ENCODE assay signal across 24 cellular contexts in the genomic region with DNA sequence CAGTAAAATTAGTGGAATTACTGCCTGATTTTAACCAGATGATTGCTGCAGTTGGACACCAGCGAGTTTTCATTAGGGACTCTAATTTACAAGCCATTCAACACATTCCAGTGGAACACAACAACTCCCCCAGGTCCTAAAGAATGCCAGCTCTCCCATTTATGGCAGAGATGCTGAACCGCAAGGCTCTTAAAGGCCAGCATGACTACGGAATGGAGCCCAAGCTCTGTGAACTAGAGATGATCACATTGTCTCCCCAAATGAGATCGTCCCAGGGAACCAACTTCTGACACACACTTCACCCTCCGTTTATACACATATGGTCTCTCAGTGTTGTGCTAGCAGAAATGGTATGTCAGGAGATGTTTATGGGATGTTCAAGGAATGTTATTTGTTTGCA.
A peak's percentile ranks its signal among the peaks of the same experiment; 100 is the strongest.
DNase-seq lines count a peak whose midpoint lies in the region; TF ChIP-seq lines count a peak whose summit lies in the region.
"Had no signal": no experiment of that assay in that cellular context is flagged by ENCODE, and none has a peak within 500 bp of the region (broad histone marks: within the 10 kb centered on the region; RNA-seq: fewer than 3 reads in every experiment).

No MANE protein-coding gene starts in this region.

- H3K79me2 ChIP-seq in smooth muscle cell (ENCODE audit: low read depth) = no peaks in the 10 kb centered on the region

- no peaks in the 10 kb centered on the region for H3F3A ChIP-seq in smooth muscle cell (ENCODE audit: low read depth)

- H3K4me3 Mint-ChIP-seq in activated T-cell treated with anti-CD3 and anti-CD28 coated beads, Interleukin-2, amount 50 U/mL, for 24 hours = no peak overlapping the region
- H3K4me3 Mint-ChIP-seq: mesothelial cell of epicardium; natural killer cell treated with Interleukin-12 subunit alpha and Interleukin-12 subunit beta and Interleukin-15 and Interleukin-18, amount 100 ng/mL, for 72 hours had no signal

- POLR2A ChIA-PET in BJ (lab: Charles Lee) = interaction anchor here (1.0 kb wide), 1 partner anchor 443 kb away, joined by 13 read pairs; no protein-coding TSS in a partner anchor

- no peaks in the 10 kb centered on the region for H3K36me3 Mint-ChIP-seq in activated T-cell treated with anti-CD3 and anti-CD28 coated beads, Interleukin-2, amount 50 U/mL, for 24 hours (ENCODE audit: low read depth)
- H3K36me3 Mint-ChIP-seq: CD4-positive, CD25-positive, alpha-beta regulatory T cell; mesothelial cell of epicardium; natural killer cell treated with Interleukin-12 subunit alpha and Interleukin-12 subunit beta and Interleukin-15 and Interleukin-18, amount 100 ng/mL, for 72 hours had no signal

- H3K27ac ChIP-seq in smooth muscle cell (ENCODE audit: low read depth) = no peak overlapping the region
- H3K27ac ChIP-seq: adrenal gland, prostate gland, VCaP had no signal

- CTCF ChIA-PET in BJ (lab: Yijun Ruan, JAX) = interaction anchor here (1.2 kb wide), 1 partner anchor 208 kb away, joined by 3 read pairs; no protein-coding TSS in a partner anchor

- H3K9me3 ChIP-seq in NT2/D1 (ENCODE audit: insufficient read depth, low read length) (no peaks in the 10 kb centered on the region), smooth muscle cell (replicated peaks; ENCODE audit: low read depth) (no peaks in the 10 kb centered on the region)
- H3K9me3 ChIP-seq: adrenal gland, prostate gland had no signal

- peaks cover 14% of the 10 kb centered on the region for H3K4me1 Mint-ChIP-seq in activated T-cell treated with anti-CD3 and anti-CD28 coated beads, Interleukin-2, amount 50 U/mL, for 24 hours (ENCODE audit: low read depth)

- H3K4me1 ChIP-seq in NT2/D1 (ENCODE audit: insufficient read depth, insufficient read length) (no peaks in the 10 kb centered on the region), smooth muscle cell (ENCODE audit: low read depth) (peaks cover 17% of the 10 kb centered on the region)
- H3K4me1 ChIP-seq: adrenal gland, prostate gland had no signal

- DNase-seq in BJ (ENCODE audit: low read depth) (peak; percentile 92), NT2/D1 (ENCODE audit: low read depth, low spot score) (peak; percentile 30), foreskin fibroblast (peak; percentile 50 to 58), renal cortical epithelial cell (ENCODE audit: low read depth) (peak; percentile 21), smooth muscle cell (lab: John Stamatoyannopoulos, UW; ENCODE audit: unreplicated experiment) (no peak), HCEC 1CT (no peak)
- no peak for DNase-seq in stimulated activated CD4-positive, alpha-beta T cell treated with anti-CD3 and anti-CD28 coated beads, Interleukin-15, amount 100 ng/mL, for 24 hours
- no peak for DNase-seq in activated T-cell treated with anti-CD3 and anti-CD28 coated beads, Interleukin-2, amount 50 U/mL, for 24 hours
- DNase-seq: activated CD4-positive, alpha-beta T cell treated with anti-CD3 and anti-CD28 coated beads, Interleukin-2, amount 50 U/mL, for 1 hour; activated gamma-delta T cell treated with Interleukin-2 at 50 U/mL for 16 hours; adrenal gland; CD4-positive, CD25-positive, alpha-beta regulatory T cell; cortex of kidney; DMS 273 treated with DMSO at 0.1 percent for 48 hours; GF-D8; hypothalamus; NCI-H1092 treated with DMSO at 0.1 percent for 48 hours; NCI-H2029 treated with DMSO at 0.1 percent for 48 hours; NCI-H345; stimulated activated CD8-positive, alpha-beta memory T cell treated with anti-CD3 and anti-CD28 coated beads, Interleukin-4, amount 100 ng/mL, for 48 hours had no signal

- no peak overlapping the region for H2AFZ ChIP-seq in smooth muscle cell (ENCODE audit: low read depth)

- H3K27me3 ChIP-seq in BJ (ENCODE audit: control insufficient read depth, insufficient read depth, low read length) (no peaks in the 10 kb centered on the region), NT2/D1 (ENCODE audit: insufficient read depth, insufficient read length) (no peaks in the 10 kb centered on the region), smooth muscle cell (ENCODE audit: low read depth) (peaks cover 10% of the 10 kb centered on the region)
- H3K27me3 ChIP-seq: adrenal gland had no signal

- TF ChIP-seq CTCF in BJ (IDR thresholded peaks at IDR 0.05; ENCODE audit: insufficient read depth, low read depth, low read length) (no peak), foreskin fibroblast (IDR thresholded peaks at IDR 0.05; ENCODE audit: low read depth, low read length) (no peak), smooth muscle cell (IDR thresholded peaks at IDR 0.05; ENCODE audit: borderline replicate concordance, insufficient read depth, poor library complexity, severe bottlenecking) (no peak)

- no peak overlapping the region for H3K4me3 ChIP-seq in BJ (ENCODE audit: low read depth, low read length)
- H3K4me3 ChIP-seq in NT2/D1 (ENCODE audit: insufficient read length, low read depth) = no peak overlapping the region
- no peak overlapping the region for H3K4me3 ChIP-seq in foreskin fibroblast (ENCODE audit: low read depth in 1 of 2, low read length in 2 of 2)
- no peak overlapping the region for H3K4me3 ChIP-seq in smooth muscle cell
- H3K4me3 ChIP-seq: adrenal gland, prostate gland had no signal

- 20% methylated on average over 5 of the region's 5 CpGs for WGBS in smooth muscle cell (ENCODE audit: low lambda C conversion rate)

- H3K9ac ChIP-seq in NT2/D1 (ENCODE audit: insufficient read length, low read depth) (no peak overlapping the region), smooth muscle cell (ENCODE audit: low read depth) (no peak overlapping the region)

- no peaks in the 10 kb centered on the region for H4K20me1 ChIP-seq in smooth muscle cell (ENCODE audit: low read depth)

- no peaks in the 10 kb centered on the region for H3K27me3 Mint-ChIP-seq in activated T-cell treated with anti-CD3 and anti-CD28 coated beads, Interleukin-2, amount 50 U/mL, for 24 hours
- H3K27me3 Mint-ChIP-seq: CD4-positive, CD25-positive, alpha-beta regulatory T cell had no signal

- H3K36me3 ChIP-seq in BJ (ENCODE audit: control insufficient read depth, insufficient read depth, low read length) = no peaks in the 10 kb centered on the region
- no peaks in the 10 kb centered on the region for H3K36me3 ChIP-seq in NT2/D1 (ENCODE audit: insufficient read depth, insufficient read length, low read length)
- no peaks in the 10 kb centered on the region for H3K36me3 ChIP-seq in smooth muscle cell (ENCODE audit: low read depth)
- H3K36me3 ChIP-seq: adrenal gland, prostate gland had no signal

- H3K9me3 Mint-ChIP-seq in activated T-cell treated with anti-CD3 and anti-CD28 coated beads, Interleukin-2, amount 50 U/mL, for 24 hours = no peaks in the 10 kb centered on the region

- H3K27ac Mint-ChIP-seq in activated T-cell treated with anti-CD3 and anti-CD28 coated beads, Interleukin-2, amount 50 U/mL, for 24 hours = no peak overlapping the region
- H3K27ac Mint-ChIP-seq: CD4-positive, CD25-positive, alpha-beta regulatory T cell; mesothelial cell of epicardium; natural killer cell treated with Interleukin-12 subunit alpha and Interleukin-12 subunit beta and Interleukin-15 and Interleukin-18, amount 100 ng/mL, for 72 hours had no signal

- H3K4me2 ChIP-seq in smooth muscle cell = no peak overlapping the region

Comparison
In these comparisons a context has a peak if more than half of its experiments do, and no peak if none do; other contexts are left out.
1. DNase-seq: peak in BJ (single experiment), NT2/D1 (single experiment), foreskin fibroblast (2 of 2) and renal cortical epithelial cell (single experiment); none in stimulated activated CD4-positive, alpha-beta T cell treated with anti-CD3 and anti-CD28 coated beads, Interleukin-15, amount 100 ng/mL, for 24 hours (single experiment), activated T-cell treated with anti-CD3 and anti-CD28 coated beads, Interleukin-2, amount 50 U/mL, for 24 hours (single experiment), smooth muscle cell (single experiment) and HCEC 1CT (single experiment).